13 cellular contexts compared by ENCODE assay signal in genomic region chr1:108703939-108704338, GRCh38. TPM values are rescaled to one million over a fixed set of nuclear protein-coding genes. Genes with fewer than 3 reads are reported as not detected.
DNase-seq lines count a peak whose midpoint lies in the region; ATAC-seq, FAIRE-seq and TF ChIP-seq lines count a peak whose summit lies in the region.
"Had no signal": no experiment of that assay in that cellular context is flagged by ENCODE, and none has a peak within 500 bp of the region (broad histone marks: within the 10 kb centered on the region; RNA-seq: fewer than 3 reads in every experiment).

No MANE protein-coding gene starts in this region.

- CTCF ChIA-PET in activated CD8-positive, alpha-beta T cell treated with anti-CD3 and anti-CD28 coated beads, Interleukin-2, amount 10 ng/mL, durations not matched to agents 7 days and 5 days (lab: Charles Lee) = interaction anchor here (1.3 to 2.9 kb wide), 4 partner anchors 11 to 144 kb away, joined by 3 to 19 read pairs (median 4); partner anchors contain the start of genes EEIG2 and PRPF38B
- CTCF ChIA-PET in A673 (lab: Charles Lee) = no interaction called here

- intact Hi-C loops in colonic mucosa (cut with DNase I) = no loop called here
- intact Hi-C loops in A673 (cut with micrococcal nuclease; ENCODE audit: unreplicated experiment) = no loop called here

- BruUV-seq in A673 (replicated peaks; lab: Mats Ljungman, UMichigan) = no TSS peak

- POLR2A ChIA-PET in activated CD8-positive, alpha-beta T cell treated with anti-CD3 and anti-CD28 coated beads, Interleukin-2, amount 10 ng/mL, durations not matched to agents 7 days and 5 days (lab: Charles Lee) = interaction anchor here (1.2 to 4.7 kb wide), 4 partner anchors 11 to 249 kb away, joined by 4 to 67 read pairs (median 8); partner anchors contain the start of genes HENMT1 and PRPF38B
- POLR2A ChIA-PET in A673 (lab: Charles Lee; ENCODE audit: low non-redundant PET) = no interaction called here

- peak overlapping the region; percentile 56 for H3K4me3 ChIP-seq in CD4-positive, CD25-positive, alpha-beta regulatory T cell (ENCODE audit: low read depth, low read length)
- no peak overlapping the region for H3K4me3 ChIP-seq in colonic mucosa
- no peak overlapping the region for H3K4me3 ChIP-seq in A673 (ENCODE audit: low read depth, low read length, poor library complexity, severe bottlenecking)
- H3K4me3 ChIP-seq: dorsolateral prefrontal cortex, right lobe of liver, SK-N-MC had no signal

- H3K4me3 Mint-ChIP-seq in CD4-positive, CD25-positive, alpha-beta regulatory T cell = peak overlapping the region; percentile 31 to 80 (median 72)
- peak overlapping the region; percentile 34 for H3K4me3 Mint-ChIP-seq in activated CD8-positive, alpha-beta T cell treated with anti-CD3 and anti-CD28 coated beads, Interleukin-2, amount 10 ng/mL, durations not matched to agents 7 days and 5 days

- DNase-seq in CD4-positive, CD25-positive, alpha-beta regulatory T cell = peak in 2 of 3 donors; percentile 42 to 76
- DNase-seq in HCEC 1CT = peak; percentile 48
- DNase-seq in activated CD8-positive, alpha-beta T cell treated with anti-CD3 and anti-CD28 coated beads, Interleukin-2, amount 10 ng/mL, durations not matched to agents 7 days and 5 days = peak; percentile 37
- DNase-seq in fibroblast of peridontal ligament (ENCODE audit: extremely low read depth) = peak; percentile 29
- DNase-seq in colonic mucosa = no peak
- no peak for DNase-seq in GM13977 (ENCODE audit: low spot score)
- no peak for DNase-seq in A673 (ENCODE audit: low spot score)
- DNase-seq in GM12892 (ENCODE audit: insufficient read length) = no peak
- DNase-seq: dorsolateral prefrontal cortex, right lobe of liver had no signal

- peaks cover 8% of the 10 kb centered on the region for H3K27me3 Mint-ChIP-seq in CD4-positive, CD25-positive, alpha-beta regulatory T cell
- no peaks in the 10 kb centered on the region for H3K27me3 Mint-ChIP-seq in activated CD8-positive, alpha-beta T cell treated with anti-CD3 and anti-CD28 coated beads, Interleukin-2, amount 10 ng/mL, durations not matched to agents 7 days and 5 days (ENCODE audit: low read depth)

- no peak for FAIRE-seq in GM12892 (lab: Jason Lieb, UNC)
- FAIRE-seq: HepG2 had no signal

- H3K27ac ChIP-seq in CD4-positive, CD25-positive, alpha-beta regulatory T cell (ENCODE audit: insufficient read depth, low read length, poor library complexity, severe bottlenecking) = peak overlapping the region; percentile 79
- H3K27ac ChIP-seq in colonic mucosa (no peak overlapping the region), A673 (ENCODE audit: low read depth, low read length, poor library complexity, severe bottlenecking) (no peak overlapping the region)
- H3K27ac ChIP-seq: dorsolateral prefrontal cortex, right lobe of liver had no signal

- no peaks in the 10 kb centered on the region for H3K9me3 Mint-ChIP-seq in CD4-positive, CD25-positive, alpha-beta regulatory T cell
- H3K9me3 Mint-ChIP-seq in activated CD8-positive, alpha-beta T cell treated with anti-CD3 and anti-CD28 coated beads, Interleukin-2, amount 10 ng/mL, durations not matched to agents 7 days and 5 days (ENCODE audit: insufficient read depth) = no peaks in the 10 kb centered on the region

- peaks cover 2% of the 10 kb centered on the region for H3K27me3 ChIP-seq in CD4-positive, CD25-positive, alpha-beta regulatory T cell (ENCODE audit: control insufficient read depth, insufficient read depth, low read length)
- H3K27me3 ChIP-seq in colonic mucosa (no peaks in the 10 kb centered on the region), A673 (replicated peaks; ENCODE audit: insufficient read depth, low read depth, low read length, poor library complexity) (no peaks in the 10 kb centered on the region)
- H3K27me3 ChIP-seq: dorsolateral prefrontal cortex, right lobe of liver had no signal

- H3K36me3 Mint-ChIP-seq in CD4-positive, CD25-positive, alpha-beta regulatory T cell = peaks cover 15% of the 10 kb centered on the region
- peaks cover 40% of the 10 kb centered on the region for H3K36me3 Mint-ChIP-seq in activated CD8-positive, alpha-beta T cell treated with anti-CD3 and anti-CD28 coated beads, Interleukin-2, amount 10 ng/mL, durations not matched to agents 7 days and 5 days (ENCODE audit: low read depth)

- in situ Hi-C loops in GM13977 (cut with MboI; ENCODE audit: low pct_unique_long_range_greater_than_20kb, low sequenced_read_pairs, unreplicated experiment) = no loop called here

- TF ChIP-seq POLR2A in GM12892 (IDR thresholded peaks at IDR 0.05; ENCODE audit: low read depth, low read length) = no peak

- ATAC-seq in CD4-positive, CD25-positive, alpha-beta regulatory T cell (ENCODE audit: low read depth in 2 of 2) = peak; percentile 56 to 60
- ATAC-seq in activated CD8-positive, alpha-beta T cell treated with anti-CD3 and anti-CD28 coated beads, Interleukin-2, amount 10 ng/mL, durations not matched to agents 7 days and 5 days = peak; percentile 28

- H3K4me1 Mint-ChIP-seq in CD4-positive, CD25-positive, alpha-beta regulatory T cell = peaks cover 21 to 72% (median 36%) of the 10 kb centered on the region in 4 donors
- H3K4me1 Mint-ChIP-seq in activated CD8-positive, alpha-beta T cell treated with anti-CD3 and anti-CD28 coated beads, Interleukin-2, amount 10 ng/mL, durations not matched to agents 7 days and 5 days (ENCODE audit: low read depth) = peaks cover 63% of the 10 kb centered on the region

- H3K36me3 ChIP-seq in CD4-positive, CD25-positive, alpha-beta regulatory T cell (ENCODE audit: control insufficient read depth, insufficient read depth, low read length) = peaks cover 30% of the 10 kb centered on the region
- H3K36me3 ChIP-seq in colonic mucosa (no peaks in the 10 kb centered on the region), A673 (ENCODE audit: insufficient read depth, low read length, poor library complexity, severe bottlenecking) (peaks cover 30% of the 10 kb centered on the region)

- TF ChIP-seq CTCF in colonic mucosa (IDR thresholded peaks at IDR 0.05) (no peak), GM13977 (IDR thresholded peaks at IDR 0.05; ENCODE audit: extremely low read depth, insufficient read depth, missing control alignments) (no peak), A673 (conservative IDR thresholded peaks at IDR 0.05; ENCODE audit: low read depth, low read length) (no peak)

- H3K9me3 ChIP-seq in CD4-positive, CD25-positive, alpha-beta regulatory T cell (ENCODE audit: control insufficient read depth in 2 of 2, low read length in 2 of 2) = no peaks in the 10 kb centered on the region
- H3K9me3 ChIP-seq in colonic mucosa (no peaks in the 10 kb centered on the region), A673 (ENCODE audit: low read depth, low read length, poor library complexity, severe bottlenecking) (no peaks in the 10 kb centered on the region)
- H3K9me3 ChIP-seq: right lobe of liver had no signal

- H3K27ac Mint-ChIP-seq in CD4-positive, CD25-positive, alpha-beta regulatory T cell = peak overlapping the region; percentile 0 to 90 (median 90)
- H3K27ac Mint-ChIP-seq in activated CD8-positive, alpha-beta T cell treated with anti-CD3 and anti-CD28 coated beads, Interleukin-2, amount 10 ng/mL, durations not matched to agents 7 days and 5 days = peak overlapping the region; percentile 89

- H3K9ac ChIP-seq in colonic mucosa (ENCODE audit: low read depth in 2 of 2, low read length in 2 of 2) = no peak overlapping the region

- H3K4me1 ChIP-seq in CD4-positive, CD25-positive, alpha-beta regulatory T cell (ENCODE audit: control insufficient read depth, insufficient read depth, low read length, poor library complexity, severe bottlenecking) = peaks cover 24% of the 10 kb centered on the region
- no peaks in the 10 kb centered on the region for H3K4me1 ChIP-seq in colonic mucosa
- no peaks in the 10 kb centered on the region for H3K4me1 ChIP-seq in A673 (ENCODE audit: insufficient read depth, low read length, poor library complexity, severe bottlenecking)
- H3K4me1 ChIP-seq: right lobe of liver had no signal

RNA-seq across cellular contexts. Expression of gene FNDC7, which starts 8.8 kb away (rescaled TPM):
- 0.20 TPM for total RNA-seq in CD4-positive, CD25-positive, alpha-beta regulatory T cell
- polyA plus RNA-seq in CD4-positive, CD25-positive, alpha-beta regulatory T cell = not detected
- not detected for total RNA-seq in activated CD8-positive, alpha-beta T cell treated with anti-CD3 and anti-CD28 coated beads, Interleukin-2, amount 10 ng/mL, durations not matched to agents 7 days and 5 days
- total RNA-seq in colonic mucosa (not detected), A673 (2021) (0.13 TPM in 1 of 2 replicates, not detected in the other)
- polyA plus RNA-seq in GM12892 (2012; ENCODE audit: missing spikeins) = not detected
- total RNA-seq: Calu3, HepG2, right lobe of liver had no signal

RNA-seq across cellular contexts. Expression of gene PRPF38B, which starts 11.8 kb away (rescaled TPM):
- total RNA-seq in CD4-positive, CD25-positive, alpha-beta regulatory T cell = 132 TPM
- 10 to 100 TPM; 18.9 to 31.4 (median 20.2) TPM for polyA plus RNA-seq in CD4-positive, CD25-positive, alpha-beta regulatory T cell
- 10 to 100 TPM; 66.8 to 69.1 TPM for total RNA-seq in activated CD8-positive, alpha-beta T cell treated with anti-CD3 and anti-CD28 coated beads, Interleukin-2, amount 10 ng/mL, durations not matched to agents 7 days and 5 days
- total RNA-seq in colonic mucosa = 10 to 100 TPM; 31.7 to 32.4 TPM
- total RNA-seq in A673 (2021) = 49.3 and 59.5 TPM in 2 replicates
- 35.4 TPM for polyA plus RNA-seq in GM12892 (2012; ENCODE audit: missing spikeins)

RNA-seq across cellular contexts. Expression of gene STXBP3, which starts 42.5 kb away (rescaled TPM):
- total RNA-seq in CD4-positive, CD25-positive, alpha-beta regulatory T cell = 71.8 TPM
- polyA plus RNA-seq in CD4-positive, CD25-positive, alpha-beta regulatory T cell = 10 to 100 TPM; 43.5 to 56.3 (median 53.2) TPM
- total RNA-seq in activated CD8-positive, alpha-beta T cell treated with anti-CD3 and anti-CD28 coated beads, Interleukin-2, amount 10 ng/mL, durations not matched to agents 7 days and 5 days = 10 to 100 TPM; 41.8 to 44.3 TPM
- total RNA-seq in colonic mucosa (10 to 100 TPM; 43.5 to 60.4 TPM), A673 (2021) (23.6 and 24.4 TPM in 2 replicates)
- polyA plus RNA-seq in GM12892 (2012; ENCODE audit: missing spikeins) = 30.0 TPM

RNA-seq across cellular contexts. Expression of gene HENMT1, which starts 43.0 kb away (rescaled TPM):
- 7.8 TPM for total RNA-seq in CD4-positive, CD25-positive, alpha-beta regulatory T cell
- polyA plus RNA-seq in CD4-positive, CD25-positive, alpha-beta regulatory T cell = 10 to 100 TPM; 23.6 to 36.1 (median 29.8) TPM
- total RNA-seq in activated CD8-positive, alpha-beta T cell treated with anti-CD3 and anti-CD28 coated beads, Interleukin-2, amount 10 ng/mL, durations not matched to agents 7 days and 5 days = 10 to 100 TPM; 38.7 to 40.5 TPM
- total RNA-seq in colonic mucosa = 10 to 100 TPM in 1 of 2 donors, 1 to 10 TPM in 1; 3.7 to 10.1 TPM
- total RNA-seq in A673 (2021) = 9.5 and 11.0 TPM in 2 replicates
- 3.9 TPM for polyA plus RNA-seq in GM12892 (2012; ENCODE audit: missing spikeins)
- total RNA-seq: HepG2 had no signal
- polyA plus RNA-seq: HepG2 had no signal

Comparison
In these comparisons a context has a peak if more than half of its experiments do, and no peak if none do; other contexts are left out.
1. DNase-seq: peak in CD4-positive, CD25-positive, alpha-beta regulatory T cell (2 of 3), HCEC 1CT (single experiment), activated CD8-positive, alpha-beta T cell treated with anti-CD3 and anti-CD28 coated beads, Interleukin-2, amount 10 ng/mL, durations not matched to agents 7 days and 5 days (single experiment) and fibroblast of peridontal ligament (single experiment); none in colonic mucosa (single experiment), GM13977 (single experiment), A673 (single experiment) and GM12892 (single experiment).